20 cellular contexts compared by ENCODE assay signal in genomic region chr17:81909231-81909630, GRCh38. TPM values are rescaled to one million over a fixed set of nuclear protein-coding genes. Genes with fewer than 3 reads are reported as not detected.
A peak's percentile ranks its signal among the peaks of the same experiment; 100 is the strongest.
DNase-seq lines count a peak whose midpoint lies in the region; ATAC-seq and TF ChIP-seq lines count a peak whose summit lies in the region.
"Had no signal": no experiment of that assay in that cellular context is flagged by ENCODE, and none has a peak within 500 bp of the region (broad histone marks: within the 10 kb centered on the region; RNA-seq: fewer than 3 reads in every experiment).

No MANE protein-coding gene starts in this region.

- WGBS in hepatocyte (ENCODE audit: low lambda C conversion rate, missing lambda C conversion rate) = 98% methylated on average over 12 of the region's 12 CpGs

- no peak overlapping the region for H3K4me3 Mint-ChIP-seq in natural killer cell treated with Interleukin-12 subunit alpha and Interleukin-12 subunit beta and Interleukin-15 and Interleukin-18, amount 100 ng/mL, for 72 hours
- H3K4me3 Mint-ChIP-seq in natural killer cell = no peak overlapping the region

- no peaks in the 10 kb centered on the region for H3K9me3 ChIP-seq in hepatocyte (ENCODE audit: low read depth)
- H3K9me3 ChIP-seq: esophagus squamous epithelium, left lung, vagina had no signal

- H3K36me3 Mint-ChIP-seq in natural killer cell treated with Interleukin-12 subunit alpha and Interleukin-12 subunit beta and Interleukin-15 and Interleukin-18, amount 100 ng/mL, for 72 hours = peaks cover 6% of the 10 kb centered on the region
- no peaks in the 10 kb centered on the region for H3K36me3 Mint-ChIP-seq in natural killer cell

- H3K4me1 ChIP-seq in hepatocyte (ENCODE audit: insufficient read depth) = peaks cover 18% of the 10 kb centered on the region

- DNase-seq in natural killer cell treated with Interleukin-12 subunit alpha and Interleukin-12 subunit beta and Interleukin-15 and Interleukin-18, amount 100 ng/mL, for 72 hours (ENCODE audit: low spot score) = peak; percentile 54
- DNase-seq in natural killer cell = no peak
- DNase-seq in hepatocyte (ENCODE audit: low spot score) = no peak
- no peak for DNase-seq in activated gamma-delta T cell (lab: John Stamatoyannopoulos, UW)
- DNase-seq in stimulated activated CD4-positive, alpha-beta T cell treated with anti-CD3 and anti-CD28 coated beads, Interleukin-2, amount 100 ng/mL, for 24 hours = no peak
- DNase-seq: activated CD4-positive, CD25-positive, alpha-beta regulatory T cell treated with anti-CD3 and anti-CD28 coated beads, Interleukin-2, amount 50 U/mL, for 72 hours; activated CD8-positive, alpha-beta memory T cell treated with anti-CD3 and anti-CD28 coated beads, Interleukin-2, amount 50 U/mL, for 48 hours; central memory CD4-positive, alpha-beta T cell; DMS 273 treated with DMSO at 0.1 percent for 48 hours; effector CD4-positive, alpha-beta T cell; esophagus squamous epithelium; left lung; NCI-H1092 treated with DMSO at 0.1 percent for 48 hours; NCI-H526; SHP77; stimulated activated CD4-positive, alpha-beta T cell treated with anti-CD3 and anti-CD28 coated beads, Interleukin-2, amount 100 ng/mL, for 48 hours; T-helper 9 cell had no signal

- H3K9me3 Mint-ChIP-seq in natural killer cell treated with Interleukin-12 subunit alpha and Interleukin-12 subunit beta and Interleukin-15 and Interleukin-18, amount 100 ng/mL, for 72 hours = no peaks in the 10 kb centered on the region
- H3K9me3 Mint-ChIP-seq in natural killer cell = no peaks in the 10 kb centered on the region

- TF ChIP-seq CTCF in natural killer cell (IDR thresholded peaks at IDR 0.05) (no peak), VCaP (conservative IDR thresholded peaks at IDR 0.05) (no peak), hepatocyte (IDR thresholded peaks at IDR 0.05; ENCODE audit: poor library complexity) (no peak)

- no peak overlapping the region for H2AFZ ChIP-seq in hepatocyte

- H3K27ac Mint-ChIP-seq in natural killer cell treated with Interleukin-12 subunit alpha and Interleukin-12 subunit beta and Interleukin-15 and Interleukin-18, amount 100 ng/mL, for 72 hours = no peak overlapping the region
- no peak overlapping the region for H3K27ac Mint-ChIP-seq in natural killer cell

- H4K20me1 ChIP-seq in hepatocyte (ENCODE audit: insufficient read depth, poor library complexity, severe bottlenecking) = peaks cover 4% of the 10 kb centered on the region

- H3K9me2 ChIP-seq in hepatocyte (replicated peaks; ENCODE audit: insufficient read depth) = no peaks in the 10 kb centered on the region

- peak overlapping the region; percentile 98 for H3K4me2 ChIP-seq in hepatocyte

- intact Hi-C loops in natural killer cell (cut with micrococcal nuclease) = no loop called here

- peaks cover 18% of the 10 kb centered on the region for H3K79me2 ChIP-seq in hepatocyte

- no peak for ATAC-seq in natural killer cell treated with Interleukin-12 subunit alpha and Interleukin-12 subunit beta and Interleukin-15 and Interleukin-18, amount 100 ng/mL, for 72 hours
- no peak for ATAC-seq in natural killer cell
- no peak for ATAC-seq in GM21447 (IDR thresholded peaks at IDR 0.05; ENCODE audit: unreplicated experiment)
- ATAC-seq: left lung had no signal

- no peak overlapping the region for H3K4me3 ChIP-seq in hepatocyte
- H3K4me3 ChIP-seq: esophagus squamous epithelium, vagina had no signal

- no peaks in the 10 kb centered on the region for H3K36me3 ChIP-seq in hepatocyte (replicated peaks; ENCODE audit: insufficient read depth, low read depth)

- H3K27me3 Mint-ChIP-seq in natural killer cell treated with Interleukin-12 subunit alpha and Interleukin-12 subunit beta and Interleukin-15 and Interleukin-18, amount 100 ng/mL, for 72 hours = no peaks in the 10 kb centered on the region
- no peaks in the 10 kb centered on the region for H3K27me3 Mint-ChIP-seq in natural killer cell (ENCODE audit: low read depth in 2 of 2)

- peaks cover 0 to 5% of the 10 kb centered on the region in 2 donors for H3K4me1 Mint-ChIP-seq in natural killer cell treated with Interleukin-12 subunit alpha and Interleukin-12 subunit beta and Interleukin-15 and Interleukin-18, amount 100 ng/mL, for 72 hours (ENCODE audit: low read depth in 2 of 2)
- peaks cover 5 to 21% of the 10 kb centered on the region in 2 donors for H3K4me1 Mint-ChIP-seq in natural killer cell

- no peaks in the 10 kb centered on the region for H3K27me3 ChIP-seq in hepatocyte
- H3K27me3 ChIP-seq: esophagus squamous epithelium, left lung, vagina had no signal

- H3K27ac ChIP-seq in VCaP (peak overlapping the region; percentile 86), hepatocyte (no peak overlapping the region)
- H3K27ac ChIP-seq: esophagus squamous epithelium, left lung, vagina had no signal

RNA-seq across cellular contexts. Expression of gene PCYT2, which starts 2.0 kb away (rescaled TPM):
- total RNA-seq in natural killer cell treated with Interleukin-12 subunit alpha and Interleukin-12 subunit beta and Interleukin-15 and Interleukin-18, amount 100 ng/mL, for 72 hours = 10 to 100 TPM; 30.4 to 36.5 TPM
- 10 to 100 TPM; 30.6 to 34.4 (median 34.2) TPM for total RNA-seq in natural killer cell
- 81.1 and 84.7 TPM in 2 replicates for total RNA-seq in hepatocyte
- 124 and 126 TPM in 2 replicates for polyA plus RNA-seq in hepatocyte

RNA-seq across cellular contexts. Expression of gene NPB, which starts 7.2 kb away (rescaled TPM):
- total RNA-seq in natural killer cell treated with Interleukin-12 subunit alpha and Interleukin-12 subunit beta and Interleukin-15 and Interleukin-18, amount 100 ng/mL, for 72 hours = under 1 TPM; 0.17 to 0.50 TPM
- under 1 TPM in 2 of 3 donors, not detected in 1; 0.18 to 0.31 TPM for total RNA-seq in natural killer cell
- 0.47 and 2.6 TPM in 2 replicates for total RNA-seq in hepatocyte
- polyA plus RNA-seq in hepatocyte = 2.2 and 3.2 TPM in 2 replicates

RNA-seq across cellular contexts. Expression of gene SIRT7, which starts 8.7 kb away (rescaled TPM):
- total RNA-seq in natural killer cell treated with Interleukin-12 subunit alpha and Interleukin-12 subunit beta and Interleukin-15 and Interleukin-18, amount 100 ng/mL, for 72 hours = 10 to 100 TPM; 69.4 to 77.6 TPM
- 100 to 1,000 TPM in 1 of 3 donors, 10 to 100 TPM in 2; 75.8 to 102 (median 94.9) TPM for total RNA-seq in natural killer cell
- total RNA-seq in hepatocyte = 16.5 and 18.6 TPM in 2 replicates
- polyA plus RNA-seq in hepatocyte = 35.2 and 36.0 TPM in 2 replicates

RNA-seq across cellular contexts. Expression of gene ANAPC11, which starts 17.7 kb away (rescaled TPM):
- total RNA-seq in natural killer cell treated with Interleukin-12 subunit alpha and Interleukin-12 subunit beta and Interleukin-15 and Interleukin-18, amount 100 ng/mL, for 72 hours = 100 to 1,000 TPM in 1 of 2 donors, 10 to 100 TPM in 1; 81.3 to 112 TPM
- total RNA-seq in natural killer cell = 10 to 100 TPM; 40.1 to 50.9 (median 41.5) TPM
- total RNA-seq in hepatocyte = 129 and 155 TPM in 2 replicates
- polyA plus RNA-seq in hepatocyte = 307 and 345 TPM in 2 replicates

RNA-seq across cellular contexts. Expression of gene ALYREF, which starts 17.8 kb away (rescaled TPM):
- 100 to 1,000 TPM; 159 to 302 TPM for total RNA-seq in natural killer cell treated with Interleukin-12 subunit alpha and Interleukin-12 subunit beta and Interleukin-15 and Interleukin-18, amount 100 ng/mL, for 72 hours
- total RNA-seq in natural killer cell (100 to 1,000 TPM in 2 of 3 donors, 10 to 100 TPM in 1; 91.5 to 115 (median 105) TPM), hepatocyte (50.9 and 55.3 TPM in 2 replicates)
- 96.4 and 106 TPM in 2 replicates for polyA plus RNA-seq in hepatocyte
